ENCODE assay signal across 8 cellular contexts in genomic region chr17:45316271-45317112, GRCh38. TPM values are rescaled to one million over a fixed set of nuclear protein-coding genes. Genes with fewer than 3 reads are reported as not detected.
DNase-seq lines count a peak whose midpoint lies in the region; ATAC-seq, FAIRE-seq and TF ChIP-seq lines count a peak whose summit lies in the region.

MAP3K14 (minus strand) TSS chr17:45317020; CDS start chr17:45290745, 26,275 bp downstream.

- ATAC-seq in central memory CD8-positive, alpha-beta T cell (replicated peaks; ENCODE audit: extremely low read depth, poor library complexity, severe bottlenecking), result peak; percentile 47

- peak within 1 kb of the TSS; percentile 93 for H3K4me3 Mint-ChIP-seq in central memory CD8-positive, alpha-beta T cell

- no peaks in the 10 kb centered on the region for H3K9me3 ChIP-seq in kidney (ENCODE audit: control insufficient read depth in 1 of 2, low read length in 2 of 2)

- peak within 1 kb of the TSS; percentile 66 for H3K4me3 ChIP-seq in NB4 (ENCODE audit: low read depth, low read length)
- peak within 1 kb of the TSS; percentile 84 for H3K4me3 ChIP-seq in kidney (ENCODE audit: low read length in 2 of 2)

- H3K9me3 Mint-ChIP-seq in central memory CD8-positive, alpha-beta T cell, result no peaks in the 10 kb centered on the region

- peak; percentile 83 for DNase-seq in GM03348 (ENCODE audit: low spot score)
- no peak for DNase-seq in H54 (ENCODE audit: insufficient read length, low spot score)
- peak; percentile 81 for DNase-seq in NB4 (ENCODE audit: low read depth)
- DNase-seq in activated CD4-positive, CD25-positive, alpha-beta regulatory T cell (lab: John Stamatoyannopoulos, UW), result peak in 3 of 4 experiments; percentile 46 to 70 (median 69)
- peak; percentile 57 to 58 for DNase-seq in central memory CD8-positive, alpha-beta T cell (ENCODE audit: low spot score in 2 of 2)
- DNase-seq in kidney, result peak; percentile 94
- DNase-seq in stimulated activated CD4-positive, alpha-beta T cell treated with anti-CD3 and anti-CD28 coated beads, Interleukin-2, amount 100 ng/mL, for 24 hours, result peak; percentile 61
- DNase-seq in KG1 (lab: John Stamatoyannopoulos, UW), result no peak

- FAIRE-seq in H54 (lab: Jason Lieb, UNC), result no peak
- no peak for FAIRE-seq in kidney (lab: Jason Lieb, UNC)

- peaks cover 85% of the 10 kb centered on the region for H3K4me1 Mint-ChIP-seq in central memory CD8-positive, alpha-beta T cell

- H3K27me3 Mint-ChIP-seq in central memory CD8-positive, alpha-beta T cell, result no peaks in the 10 kb centered on the region

- peak within 1 kb of the TSS; percentile 94 for H3K27ac Mint-ChIP-seq in central memory CD8-positive, alpha-beta T cell (ENCODE audit: low read depth)

- intact Hi-C loops in kidney (cut with DNase I), result no loop called here

- no peaks in the 10 kb centered on the region for H3K36me3 ChIP-seq in kidney (ENCODE audit: control insufficient read depth in 1 of 2, insufficient read depth in 2 of 2, low read length in 2 of 2)

- TF ChIP-seq POLR2A in H54 (IDR thresholded peaks at IDR 0.05; ENCODE audit: low read depth, low read length) (peak; percentile 96), NB4 (IDR thresholded peaks at IDR 0.05; ENCODE audit: extremely low read depth, insufficient read length) (peak; percentile 54)

- TF ChIP-seq CTCF in NB4 (IDR thresholded peaks at IDR 0.05; ENCODE audit: low read depth, low read length) (no peak), kidney (IDR thresholded peaks at IDR 0.05; ENCODE audit: borderline replicate concordance, extremely low read depth, insufficient read depth) (peak; percentile 5)

- peak within 1 kb of the TSS; percentile 90 to 95 for H3K27ac ChIP-seq in kidney (ENCODE audit: low read depth in 2 of 2, low read length in 2 of 2)

- H3K36me3 Mint-ChIP-seq in central memory CD8-positive, alpha-beta T cell (ENCODE audit: insufficient read depth), result peaks cover 9% of the 10 kb centered on the region

- H3K4me1 ChIP-seq in kidney (ENCODE audit: control insufficient read depth in 1 of 2, insufficient read depth in 1 of 2, low read depth in 1 of 2, low read length in 2 of 2), result peaks cover 36 to 43% of the 10 kb centered on the region in 2 donors

- peak within 1 kb of the TSS; percentile 67 to 90 for H3K9ac ChIP-seq in kidney (ENCODE audit: low read length in 2 of 2)

RNA-seq across cellular contexts. Expression of gene MAP3K14, which starts in this region (rescaled TPM):
- 24.5 TPM for total RNA-seq in kidney
- polyA plus RNA-seq in kidney (ENCODE audit: insufficient read depth, low read depth, low replicate concordance), result 7.6 TPM

Comparison
In these comparisons a context has a peak if more than half of its experiments do, and no peak if none do; other contexts are left out.
1. DNase-seq: peak in GM03348 (single experiment), NB4 (single experiment), activated CD4-positive, CD25-positive, alpha-beta regulatory T cell (3 of 4), central memory CD8-positive, alpha-beta T cell (2 of 2), kidney (single experiment) and stimulated activated CD4-positive, alpha-beta T cell treated with anti-CD3 and anti-CD28 coated beads, Interleukin-2, amount 100 ng/mL, for 24 hours (2 of 2); none in H54 (single experiment) and KG1 (single experiment).